Comparison of ENCODE assay signal across 2 cellular contexts in genomic region chr2:45006942-45007287, GRCh38.
TF ChIP-seq lines count a peak whose summit lies in the region.

No MANE protein-coding gene starts in this region.

TF ChIP-seq in SK-N-SH, 30 proteins besides CTCF, POLR2A, EP300 and RAD21 (continued from another document):
- TF ChIP-seq, protein P1, sequence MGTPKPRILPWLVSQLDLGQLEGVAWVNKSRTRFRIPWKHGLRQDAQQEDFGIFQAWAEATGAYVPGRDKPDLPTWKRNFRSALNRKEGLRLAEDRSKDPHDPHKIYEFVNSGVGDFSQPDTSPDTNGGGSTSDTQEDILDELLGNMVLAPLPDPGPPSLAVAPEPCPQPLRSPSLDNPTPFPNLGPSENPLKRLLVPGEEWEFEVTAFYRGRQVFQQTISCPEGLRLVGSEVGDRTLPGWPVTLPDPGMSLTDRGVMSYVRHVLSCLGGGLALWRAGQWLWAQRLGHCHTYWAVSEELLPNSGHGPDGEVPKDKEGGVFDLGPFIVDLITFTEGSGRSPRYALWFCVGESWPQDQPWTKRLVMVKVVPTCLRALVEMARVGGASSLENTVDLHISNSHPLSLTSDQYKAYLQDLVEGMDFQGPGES (IDR thresholded peaks at IDR 0.05; ENCODE audit: low read depth, low read length), result no peak
- no peak for TF ChIP-seq TAF1 (IDR thresholded peaks at IDR 0.05; ENCODE audit: borderline replicate concordance, low read depth, low read length)

TF ChIP-seq in SK-N-SH treated with all-trans-retinoic acid at 6 μM for 48 hours, 23 proteins besides CTCF, POLR2A, EP300 and RAD21 (continued from another document):
- TF ChIP-seq ZNF8 (CRISPR knock-in tag; IDR thresholded peaks at IDR 0.05), result no peak
